In the genomic region with DNA sequence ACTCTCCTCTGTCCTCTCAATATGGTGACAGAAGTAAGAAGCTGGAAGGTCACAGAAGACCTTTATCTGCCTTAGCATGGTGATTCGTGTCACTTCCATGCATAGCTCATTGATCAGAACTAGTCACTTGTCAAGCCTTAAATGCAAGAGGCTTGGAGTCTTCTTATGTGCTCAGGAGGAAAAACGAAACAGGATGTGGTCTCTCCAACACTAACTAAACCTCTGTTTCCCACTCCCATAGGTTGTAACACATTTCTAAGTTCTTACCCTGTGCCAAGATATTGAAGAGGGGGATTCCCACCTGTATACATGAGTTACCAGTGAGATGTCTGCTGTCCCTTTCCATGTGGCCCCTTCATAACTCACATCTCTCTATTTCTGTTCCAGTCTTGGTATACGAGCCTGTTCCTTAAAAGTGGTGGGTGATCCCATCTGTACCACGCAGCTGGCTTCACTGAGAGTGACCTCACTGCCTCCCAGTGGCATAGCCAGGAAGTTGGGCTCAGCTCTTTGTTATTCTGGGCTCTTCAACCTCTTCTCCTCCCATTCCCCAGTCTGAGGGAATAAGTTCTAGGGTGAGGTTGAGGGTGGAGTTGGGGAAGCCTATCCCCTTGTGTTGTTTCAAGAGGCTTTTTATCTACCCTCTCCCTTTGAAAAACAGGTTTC, we compare ENCODE assay signal across 19 cellular contexts.
DNase-seq lines count a peak whose midpoint lies in the region; ATAC-seq and TF ChIP-seq lines count a peak whose summit lies in the region.
"Had no signal": no experiment of that assay in that cellular context is flagged by ENCODE, and none has a peak within 500 bp of the region (broad histone marks: within the 10 kb centered on the region; RNA-seq: fewer than 3 reads in every experiment).

No MANE protein-coding gene starts in this region.

- peaks cover 2% of the 10 kb centered on the region for H3K36me3 Mint-ChIP-seq in neural progenitor cell
- H3K36me3 Mint-ChIP-seq in CD4-positive, alpha-beta T cell (ENCODE audit: low read depth) = no peaks in the 10 kb centered on the region
- H3K36me3 Mint-ChIP-seq: CD8-positive, alpha-beta memory T cell had no signal

- H3K27me3 Mint-ChIP-seq in neural progenitor cell (ENCODE audit: insufficient read depth, low read depth) = peaks cover 11% of the 10 kb centered on the region
- H3K27me3 Mint-ChIP-seq in CD4-positive, alpha-beta T cell = no peaks in the 10 kb centered on the region

- no peak overlapping the region for H3K27ac Mint-ChIP-seq in neural progenitor cell
- H3K27ac Mint-ChIP-seq in CD4-positive, alpha-beta T cell = no peak overlapping the region
- H3K27ac Mint-ChIP-seq: activated T-helper 2 cell treated with anti-CD3 and anti-CD28 coated beads, Interferon-gamma antibody, Interleukin-2, Interleukin-4, amounts not matched to agents 10 μg/mL and 5 μg/mL and 100 μg/mL, durations not matched to agents 14 hours and 24 hours and 36 hours; CD8-positive, alpha-beta memory T cell had no signal

- peaks cover 6% of the 10 kb centered on the region for H3F3A ChIP-seq in neural progenitor cell (ENCODE audit: low read depth)

- peaks cover 12% of the 10 kb centered on the region for H3K4me1 Mint-ChIP-seq in neural progenitor cell
- H3K4me1 Mint-ChIP-seq in CD4-positive, alpha-beta T cell (ENCODE audit: low read depth) = no peaks in the 10 kb centered on the region
- H3K4me1 Mint-ChIP-seq: CD8-positive, alpha-beta memory T cell had no signal

- H3K9ac ChIP-seq in neural progenitor cell = no peak overlapping the region

- H3K4me2 ChIP-seq in neural progenitor cell = no peak overlapping the region

- no peak for ATAC-seq in CD4-positive, alpha-beta T cell (ENCODE audit: poor library complexity)
- ATAC-seq: K562 had no signal

- H2AFZ ChIP-seq in neural progenitor cell (replicated peaks) = no peak overlapping the region

- H3K4me3 ChIP-seq in neural progenitor cell = no peak overlapping the region
- H3K4me3 ChIP-seq: K562, thyroid gland had no signal

- H3K27ac ChIP-seq in neural progenitor cell = no peak overlapping the region
- no peak overlapping the region for H3K27ac ChIP-seq in CD4-positive, alpha-beta T cell (ENCODE audit: low read depth, low read length)
- H3K27ac ChIP-seq: thyroid gland had no signal

- no peaks in the 10 kb centered on the region for H3K27me3 ChIP-seq in neural progenitor cell
- H3K27me3 ChIP-seq in CD4-positive, alpha-beta T cell (ENCODE audit: control insufficient read depth, insufficient read depth, low read length) = no peaks in the 10 kb centered on the region
- H3K27me3 ChIP-seq: thyroid gland had no signal

- peaks cover 11% of the 10 kb centered on the region for H3K9me3 Mint-ChIP-seq in neural progenitor cell
- peaks cover 11% of the 10 kb centered on the region for H3K9me3 Mint-ChIP-seq in CD4-positive, alpha-beta T cell
- H3K9me3 Mint-ChIP-seq: activated T-helper 2 cell treated with anti-CD3 and anti-CD28 coated beads, Interferon-gamma antibody, Interleukin-2, Interleukin-4, amounts not matched to agents 10 μg/mL and 5 μg/mL and 100 μg/mL, durations not matched to agents 14 hours and 24 hours and 36 hours had no signal

- H3K79me2 ChIP-seq in neural progenitor cell (ENCODE audit: low read depth) = no peaks in the 10 kb centered on the region

- no peak overlapping the region for H3K4me3 Mint-ChIP-seq in neural progenitor cell
- H3K4me3 Mint-ChIP-seq in CD4-positive, alpha-beta T cell = no peak overlapping the region
- H3K4me3 Mint-ChIP-seq: CD8-positive, alpha-beta memory T cell had no signal

- DNase-seq in NCI-H1417 (lab: John Stamatoyannopoulos, UW) (peak in 2 of 3 experiments; percentile 7 to 10), NCI-H1417 treated with DMSO at 0.1 percent for 48 hours (lab: John Stamatoyannopoulos, UW) (no peak), foreskin melanocyte (peak; percentile 7), neural progenitor cell (ENCODE audit: low spot score) (peak; percentile 33), NCI-H128 (lab: John Stamatoyannopoulos, UW; ENCODE audit: unreplicated experiment) (no peak)
- DNase-seq in CD4-positive, alpha-beta T cell = no peak
- no peak for DNase-seq in stimulated activated CD4-positive, alpha-beta T cell treated with anti-CD3 and anti-CD28 coated beads, Interleukin-1b, Interleukin-23, amount 100 ng/mL, for 48 hours
- DNase-seq: activated CD8-positive, alpha-beta memory T cell treated with anti-CD3 and anti-CD28 coated beads for 24 hours; CD8-positive, alpha-beta memory T cell; effector memory CD4-positive, alpha-beta T cell; GDM1; mesenchymal stem cell; NCI-H1105 treated with DMSO at 0.1 percent for 48 hours; NCI-H446; SW 1271; thyroid gland had no signal

- POLR2A ChIA-PET in CD4-positive, alpha-beta T cell (lab: Charles Lee) = no interaction called here

- no peaks in the 10 kb centered on the region for H3K36me3 ChIP-seq in neural progenitor cell
- H3K36me3 ChIP-seq: thyroid gland had no signal

- CTCF ChIA-PET in CD4-positive, alpha-beta T cell (lab: Charles Lee) = no interaction called here

- TF ChIP-seq CTCF in LNCAP (IDR thresholded peaks at IDR 0.05) (peak; percentile 21; the same call in 1 of the 2 replicates), neural progenitor cell (IDR thresholded peaks at IDR 0.05) (peak; percentile 44)
- no peak for TF ChIP-seq CTCF in CD4-positive, alpha-beta T cell (IDR thresholded peaks at IDR 0.05)

- no peaks in the 10 kb centered on the region for H3K9me3 ChIP-seq in neural progenitor cell (ENCODE audit: low read depth)
- H3K9me3 ChIP-seq in CD4-positive, alpha-beta T cell (ENCODE audit: control insufficient read depth, low read length) = no peaks in the 10 kb centered on the region
- H3K9me3 ChIP-seq: thyroid gland had no signal

- peaks cover 14% of the 10 kb centered on the region for H3K4me1 ChIP-seq in neural progenitor cell
- H3K4me1 ChIP-seq: thyroid gland had no signal

- H4K20me1 ChIP-seq in neural progenitor cell (ENCODE audit: low read depth) = no peaks in the 10 kb centered on the region

- intact Hi-C loops in CD4-positive, alpha-beta T cell (cut with DNase I, micrococcal nuclease) = no loop called here

Comparison
In these comparisons a context has a peak if more than half of its experiments do, and no peak if none do; other contexts are left out.
1. DNase-seq: peak in NCI-H1417 (2 of 3), foreskin melanocyte (single experiment) and neural progenitor cell (single experiment); none in NCI-H1417 treated with DMSO at 0.1 percent for 48 hours (single experiment), NCI-H128 (single experiment), CD4-positive, alpha-beta T cell (0 of 10) and stimulated activated CD4-positive, alpha-beta T cell treated with anti-CD3 and anti-CD28 coated beads, Interleukin-1b, Interleukin-23, amount 100 ng/mL, for 48 hours (single experiment).